28 cellular contexts compared by ENCODE assay signal in the genomic region with DNA sequence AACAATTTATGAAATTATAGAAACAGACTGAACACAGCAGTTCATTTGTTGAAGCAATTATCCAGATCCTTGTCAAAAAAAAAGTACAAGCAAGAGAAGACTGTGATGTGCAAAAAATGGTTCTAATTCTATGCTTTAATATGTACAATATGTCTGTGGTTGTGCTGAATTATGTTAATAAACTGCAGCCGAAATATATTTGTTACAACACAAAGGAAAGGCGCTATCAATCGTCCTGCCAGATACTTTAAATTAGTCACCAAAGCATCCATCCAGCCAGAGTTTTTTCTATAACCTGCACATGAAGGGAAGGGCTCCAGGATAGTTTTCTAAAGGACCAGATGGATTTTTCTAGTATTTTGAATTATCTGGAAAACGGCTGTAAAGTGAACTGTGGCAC.
"Had no signal": no experiment of that assay in that cellular context is flagged by ENCODE, and none has a peak within 500 bp of the region (broad histone marks: within the 10 kb centered on the region; RNA-seq: fewer than 3 reads in every experiment).

No MANE protein-coding gene starts in this region.

- H3K36me3 ChIP-seq: esophagus muscularis mucosa, gastrocnemius medialis, pancreas, prostate gland, transverse colon, uterus had no signal

- ATAC-seq: activated CD4-positive, alpha-beta T cell treated with anti-CD3 and anti-CD28 coated beads for 36 hours; gastrocnemius medialis; left cardiac atrium; left ventricle myocardium superior; naive thymus-derived CD4-positive, alpha-beta T cell; pancreas; sciatic nerve had no signal

- H3K27me3 Mint-ChIP-seq: activated CD4-positive, alpha-beta T cell treated with anti-CD3 and anti-CD28 coated beads for 36 hours; activated naive CD4-positive, alpha-beta T cell treated with anti-CD3 and anti-CD28 coated beads, Interleukin-2, amount 10 ng/mL, durations not matched to agents 7 days and 5 days; central memory CD8-positive, alpha-beta T cell; dendritic cell treated with granulocyte-macrophage colony-stimulating factor and Interleukin-4, amounts not matched to agents 40 ng/mL and 50 ng/mL, for 4 days; naive thymus-derived CD4-positive, alpha-beta T cell had no signal

- H3K27ac Mint-ChIP-seq: activated CD4-positive, alpha-beta T cell treated with anti-CD3 and anti-CD28 coated beads for 36 hours; activated naive CD4-positive, alpha-beta T cell treated with anti-CD3 and anti-CD28 coated beads, Interleukin-2, amount 10 ng/mL, durations not matched to agents 7 days and 5 days; activated naive CD8-positive, alpha-beta T cell treated with anti-CD3 and anti-CD28 coated beads, Interleukin-2, amount 10 ng/mL, durations not matched to agents 7 days and 5 days; dendritic cell treated with granulocyte-macrophage colony-stimulating factor and Interleukin-4, amounts not matched to agents 40 ng/mL and 50 ng/mL, for 4 days; naive thymus-derived CD4-positive, alpha-beta T cell had no signal

- H3K27me3 ChIP-seq: esophagus muscularis mucosa, gastrocnemius medialis, hepatocyte, pancreas, testis, transverse colon, uterus had no signal

- H3K9me3 Mint-ChIP-seq: activated naive CD8-positive, alpha-beta T cell treated with anti-CD3 and anti-CD28 coated beads, Interleukin-2, amount 10 ng/mL, durations not matched to agents 7 days and 5 days; dendritic cell treated with granulocyte-macrophage colony-stimulating factor and Interleukin-4, amounts not matched to agents 40 ng/mL and 50 ng/mL, for 4 days had no signal

- DNase-seq: activated CD4-positive, alpha-beta T cell treated with anti-CD3 and anti-CD28 coated beads for 36 hours; activated CD4-positive, alpha-beta T cell treated with anti-CD3 and anti-CD28 coated beads, Interleukin-2, amount 50 U/mL, for 48 hours; activated CD4-positive, CD25-positive, alpha-beta regulatory T cell; activated CD8-positive, alpha-beta memory T cell treated with anti-CD3 and anti-CD28 coated beads for 24 hours; activated gamma-delta T cell; activated naive CD4-positive, alpha-beta T cell treated with anti-CD3 and anti-CD28 coated beads, Interleukin-2, amount 10 ng/mL, durations not matched to agents 7 days and 5 days; activated naive CD8-positive, alpha-beta T cell treated with anti-CD3 and anti-CD28 coated beads, Interleukin-2, amount 10 ng/mL, durations not matched to agents 7 days and 5 days; amygdala; gastrocnemius medialis; glutamatergic neuron; islet precursor cell; left cardiac atrium; left ventricle myocardium superior; naive thymus-derived CD4-positive, alpha-beta T cell; nucleus accumbens; pancreas; retina; stimulated activated naive CD4-positive, alpha-beta T cell; testis; transverse colon; uterus had no signal

- H3K36me3 Mint-ChIP-seq: activated naive CD4-positive, alpha-beta T cell treated with anti-CD3 and anti-CD28 coated beads, Interleukin-2, amount 10 ng/mL, durations not matched to agents 7 days and 5 days; activated naive CD8-positive, alpha-beta T cell treated with anti-CD3 and anti-CD28 coated beads, Interleukin-2, amount 10 ng/mL, durations not matched to agents 7 days and 5 days; naive thymus-derived CD4-positive, alpha-beta T cell had no signal

- H3K27ac ChIP-seq: esophagus muscularis mucosa, gastrocnemius medialis, hepatocyte, pancreas, prostate gland, testis, transverse colon, uterus had no signal

- H3K4me1 ChIP-seq: pancreas, prostate gland, testis, transverse colon, uterus had no signal

- H3K4me1 Mint-ChIP-seq: activated CD4-positive, alpha-beta T cell treated with anti-CD3 and anti-CD28 coated beads for 36 hours; activated naive CD4-positive, alpha-beta T cell treated with anti-CD3 and anti-CD28 coated beads, Interleukin-2, amount 10 ng/mL, durations not matched to agents 7 days and 5 days; activated naive CD8-positive, alpha-beta T cell treated with anti-CD3 and anti-CD28 coated beads, Interleukin-2, amount 10 ng/mL, durations not matched to agents 7 days and 5 days; central memory CD8-positive, alpha-beta T cell; naive thymus-derived CD4-positive, alpha-beta T cell had no signal

- H3K4me3 Mint-ChIP-seq: activated CD4-positive, alpha-beta T cell treated with anti-CD3 and anti-CD28 coated beads for 36 hours; activated naive CD4-positive, alpha-beta T cell treated with anti-CD3 and anti-CD28 coated beads, Interleukin-2, amount 10 ng/mL, durations not matched to agents 7 days and 5 days; activated naive CD8-positive, alpha-beta T cell treated with anti-CD3 and anti-CD28 coated beads, Interleukin-2, amount 10 ng/mL, durations not matched to agents 7 days and 5 days; central memory CD8-positive, alpha-beta T cell; dendritic cell treated with granulocyte-macrophage colony-stimulating factor and Interleukin-4, amounts not matched to agents 40 ng/mL and 50 ng/mL, for 4 days; naive thymus-derived CD4-positive, alpha-beta T cell had no signal

- H3K4me3 ChIP-seq: esophagus muscularis mucosa, gastrocnemius medialis, hepatocyte, pancreas, prostate gland, skin epidermis, testis, transverse colon, uterus had no signal

- H3K9me3 ChIP-seq: esophagus muscularis mucosa, gastrocnemius medialis, pancreas, prostate gland, testis, transverse colon, uterus had no signal
